In genomic region chr10:127739908-127740307, GRCh38 we compare ENCODE assay signal across 21 cellular contexts. TPM values are rescaled to one million over a fixed set of nuclear protein-coding genes. Genes with fewer than 3 reads are reported as not detected.
"Had no signal": no experiment of that assay in that cellular context is flagged by ENCODE, and none has a peak within 500 bp of the region (broad histone marks: within the 10 kb centered on the region; RNA-seq: fewer than 3 reads in every experiment).

No MANE protein-coding gene starts in this region.

- H3K27ac ChIP-seq: dorsolateral prefrontal cortex, hepatocyte, ovary, right atrium auricular region, testis, tibial nerve, upper lobe of right lung had no signal

- DNase-seq: cortex of kidney; dorsolateral prefrontal cortex; effector CD8-positive, alpha-beta T cell; foreskin melanocyte; head of caudate nucleus; left colon; left ventricle myocardium superior; mesenchymal stem cell; midbrain; nucleus accumbens; ovary; small intestine; stimulated activated CD4-positive, alpha-beta T cell treated with anti-CD3 and anti-CD28 coated beads, Interleukin-12 subunit alpha, Interleukin-12 subunit beta, amount 100 ng/mL, for 4 hours; stimulated activated naive CD4-positive, alpha-beta T cell treated with Interleukin-2 at 50 U/mL for 16 hours; testis; upper lobe of right lung had no signal

- H3K27me3 ChIP-seq: testis had no signal

- FAIRE-seq: small intestine had no signal

- H3K4me1 ChIP-seq: upper lobe of right lung had no signal

- H3K9me3 ChIP-seq: ovary, right atrium auricular region, testis, tibial nerve, upper lobe of right lung had no signal

- ATAC-seq: left colon, left ventricle myocardium superior, upper lobe of right lung had no signal

- H3K4me3 ChIP-seq: dorsolateral prefrontal cortex, hepatocyte, lung, ovary, right atrium auricular region, testis, tibial nerve, upper lobe of right lung had no signal

- H2AFZ ChIP-seq: hepatocyte had no signal

- H3K36me3 ChIP-seq: ovary, right atrium auricular region, tibial nerve, upper lobe of right lung had no signal

- H3K79me2 ChIP-seq: hepatocyte had no signal

- H3K4me2 ChIP-seq: hepatocyte had no signal

RNA-seq across cellular contexts. Expression of gene FOXI2, which starts 2.9 kb away (rescaled TPM):
- total RNA-seq: hepatocyte, left colon, left ventricle myocardium superior, right atrium auricular region, upper lobe of right lung had no signal
- polyA plus RNA-seq: hepatocyte, neural cell had no signal
